8 cellular contexts compared by ENCODE assay signal in the genomic region with DNA sequence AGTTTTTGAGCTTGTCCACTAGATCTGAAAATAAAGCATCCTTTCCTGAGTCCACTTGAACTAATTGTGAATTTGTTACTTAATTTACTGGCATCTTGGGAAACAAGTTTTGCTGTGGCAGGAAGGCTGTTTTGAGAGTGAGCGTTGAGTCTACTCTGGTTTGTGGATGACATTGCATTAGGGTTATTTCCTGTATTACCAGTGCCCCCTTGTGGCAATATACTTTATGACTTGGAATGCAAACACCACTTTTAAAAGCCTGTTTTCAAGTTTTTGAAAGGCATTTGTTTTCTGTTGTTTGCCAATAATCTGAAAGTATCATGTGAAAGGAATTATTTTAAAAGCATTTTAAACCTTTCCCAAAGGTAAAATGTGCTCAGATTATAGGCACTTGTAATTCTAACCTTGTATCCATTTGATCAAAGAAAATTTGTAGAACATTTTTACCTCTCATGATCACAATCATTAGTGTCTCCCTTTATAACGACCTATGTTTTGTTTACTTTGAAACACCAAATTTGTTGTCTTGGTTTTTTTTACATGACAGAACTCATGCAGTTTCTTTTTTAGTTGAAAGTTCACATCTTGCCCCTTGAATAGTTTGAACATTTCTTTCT. TPM values are rescaled to one million over a fixed set of nuclear protein-coding genes. Genes with fewer than 3 reads are reported as not detected.
DNase-seq lines count a peak whose midpoint lies in the region; ATAC-seq, FAIRE-seq and TF ChIP-seq lines count a peak whose summit lies in the region.

No MANE protein-coding gene starts in this region.

- no peaks in the 10 kb centered on the region for H3K27me3 ChIP-seq in lung (ENCODE audit: control insufficient read depth, insufficient read depth)

- no peak for FAIRE-seq in urothelium cell line (lab: Jason Lieb, UNC)

- WGBS in lung, 2 donors = 18 to 30% methylated on average over 2 of the region's 2 CpGs

- peak; percentile 89 for ATAC-seq in GM21526 (IDR thresholded peaks at IDR 0.05; ENCODE audit: low FRiP score, unreplicated experiment)
- ATAC-seq in lung (ENCODE audit: insufficient read depth, low FRiP score) = peak; percentile 83

- TF ChIP-seq CTCF in lung (IDR thresholded peaks at IDR 0.05; ENCODE audit: control extremely low read depth, extremely low read depth) = peak; percentile 74

- H3K27ac ChIP-seq in lung (ENCODE audit: low read depth in 1 of 2, low read length in 1 of 2) = no peak overlapping the region

- DNase-seq in stimulated activated CD4-positive, alpha-beta T cell treated with anti-CD3 and anti-CD28 coated beads, Interleukin-2, amount 100 ng/mL, for 4 hours (ENCODE audit: low read depth) = peak; percentile 17
- DNase-seq in stimulated activated CD4-positive, alpha-beta T cell treated with anti-CD3 and anti-CD28 coated beads, Interleukin-4, amount 100 ng/mL, for 4 hours = no peak
- DNase-seq in HT1080 (ENCODE audit: low read depth) (peak; percentile 61), RPMI8226 (peak; percentile 51), dermis microvascular lymphatic vessel endothelial cell (ENCODE audit: low read depth in 2 of 2) (peak; percentile 71 to 76), lung (ENCODE audit: low spot score) (peak; percentile 38), urothelium cell line (ENCODE audit: low spot score) (peak; percentile 40)

- no peaks in the 10 kb centered on the region for H3K9me3 ChIP-seq in lung (ENCODE audit: control insufficient read depth in 2 of 2, insufficient read depth in 1 of 2, low read length in 1 of 2)

- peaks cover 4 to 23% of the 10 kb centered on the region in 2 donors for H3K36me3 ChIP-seq in lung (ENCODE audit: control insufficient read depth in 2 of 2, insufficient read depth in 2 of 2, low read length in 2 of 2)

- no peaks in the 10 kb centered on the region for H3K4me1 ChIP-seq in lung (ENCODE audit: control insufficient read depth in 2 of 2, insufficient read depth in 2 of 2, low read length in 2 of 2)

- H3K4me3 ChIP-seq in lung = no peak overlapping the region

RNA-seq across cellular contexts. Expression of a gene that starts 18.0 kb away (rescaled TPM):
- total RNA-seq in HT1080 (2014; rRNA removed; shearing (Covaris generic)) = 6.4 TPM in 2 replicates
- polyA plus RNA-seq in HT1080 (2015; cell fraction: cytosol; rRNA removed) = 3.2 and 4.0 TPM in 2 replicates
- polyA plus RNA-seq in HT1080 (2015; cell fraction: nucleus; rRNA removed) = 2.9 and 3.0 TPM in 2 replicates
- total RNA-seq in dermis microvascular lymphatic vessel endothelial cell (4.0 and 6.2 TPM in 2 replicates), lung (1 to 10 TPM; 5.6 to 7.3 TPM)
- 1 to 10 TPM; 1.9 to 2.1 TPM for polyA plus RNA-seq in lung

Comparison
In these comparisons a context has a peak if more than half of its experiments do, and no peak if none do; other contexts are left out.
1. DNase-seq: peak in stimulated activated CD4-positive, alpha-beta T cell treated with anti-CD3 and anti-CD28 coated beads, Interleukin-2, amount 100 ng/mL, for 4 hours (single experiment), HT1080 (single experiment), RPMI8226 (single experiment), dermis microvascular lymphatic vessel endothelial cell (2 of 2), lung (single experiment) and urothelium cell line (single experiment); none in stimulated activated CD4-positive, alpha-beta T cell treated with anti-CD3 and anti-CD28 coated beads, Interleukin-4, amount 100 ng/mL, for 4 hours (0 of 2).